1 cellular context compared by ENCODE assay signal in genomic region chr7:50504646-50505546, GRCh38.
TF ChIP-seq lines count a peak whose summit lies in the region.

No MANE protein-coding gene starts in this region.

TF ChIP-seq in H1, 55 proteins besides CTCF, POLR2A, EP300 and RAD21:
- no peak for TF ChIP-seq POLR2AphosphoS5 (IDR thresholded peaks at IDR 0.05; ENCODE audit: low read depth, low read length)
- TF ChIP-seq YY1 (IDR thresholded peaks at IDR 0.05; ENCODE audit: low read depth, low read length): no peak
- TF ChIP-seq HDAC6 (IDR thresholded peaks at IDR 0.05; ENCODE audit: low read depth, low read length): no peak
- no peak for TF ChIP-seq SAP30 (IDR thresholded peaks at IDR 0.05; ENCODE audit: insufficient read depth, insufficient replicate concordance, low read length)
- no peak for TF ChIP-seq RBBP5 (IDR thresholded peaks at IDR 0.05; ENCODE audit: borderline replicate concordance, low read depth, low read length)
- no peak for TF ChIP-seq FOSL1 (IDR thresholded peaks at IDR 0.05; ENCODE audit: insufficient read depth, low read depth, low read length)
- TF ChIP-seq CBX8 (IDR thresholded peaks at IDR 0.05; ENCODE audit: borderline replicate concordance, low read depth, low read length): no peak
- TF ChIP-seq JUND (IDR thresholded peaks at IDR 0.05; ENCODE audit: low read length): no peak
- TF ChIP-seq MAX (IDR thresholded peaks at IDR 0.05): no peak
TF ChIP-seq in H1: peak in this region for 0.
